8 cellular contexts compared by ENCODE assay signal in the genomic region with DNA sequence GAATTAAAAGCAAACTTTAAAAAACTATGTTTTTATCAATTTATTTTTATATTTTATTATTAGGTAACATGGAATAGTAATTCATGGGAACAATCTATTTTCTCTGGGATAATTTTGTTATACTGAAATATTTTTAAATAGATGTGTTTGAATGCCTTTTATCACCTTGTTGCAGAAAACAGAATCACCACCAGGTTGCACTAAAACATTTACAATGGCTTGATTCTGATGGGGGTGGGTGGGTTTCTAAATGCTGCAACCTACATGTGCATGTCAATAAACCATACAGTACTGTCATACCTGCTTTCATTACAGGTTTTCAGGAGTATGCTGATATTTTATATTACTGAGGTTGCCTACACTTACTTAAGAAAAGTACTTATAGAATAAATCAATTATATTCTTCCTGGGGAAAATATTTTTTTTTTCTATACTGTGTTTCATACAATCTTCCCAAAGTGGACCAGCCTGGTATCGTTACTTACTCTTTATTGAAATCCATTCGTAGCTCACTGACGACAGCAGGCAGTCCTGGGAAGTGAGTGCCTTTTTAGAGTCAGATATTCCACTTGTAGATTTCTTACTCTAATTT.
A peak's percentile ranks its signal among the peaks of the same experiment; 100 is the strongest.
DNase-seq lines count a peak whose midpoint lies in the region; ATAC-seq and TF ChIP-seq lines count a peak whose summit lies in the region.

No MANE protein-coding gene starts in this region.

- H3K4me3 ChIP-seq in AG04450 (ENCODE audit: low read depth, low read length), result no peak overlapping the region
- no peak overlapping the region for H3K4me3 ChIP-seq in choroid plexus epithelial cell (ENCODE audit: low read depth, low read length)
- no peak overlapping the region for H3K4me3 ChIP-seq in neutrophil (ENCODE audit: low read depth in 1 of 2, low read length in 1 of 2)

- H3K9me3 ChIP-seq in AG04450 (ENCODE audit: control insufficient read depth, insufficient read depth, low read length) (peaks cover 3% of the 10 kb centered on the region; the same call in 1 of the 2 replicates), neutrophil (no peaks in the 10 kb centered on the region)

- CTCF ChIA-PET in AG04450 (lab: Charles Lee), result interaction anchor here (0.7 to 1.8 kb wide), 8 partner anchors 12 to 778 kb away, joined by 3 to 10 read pairs (median 4); no protein-coding TSS in a partner anchor

- DNase-seq in AG04450 (ENCODE audit: low read depth, low spot score) (peak; percentile 27), NCI-H69 (lab: John Stamatoyannopoulos, UW) (peak; percentile 82), choroid plexus epithelial cell (ENCODE audit: low read depth) (peak; percentile 84), DMS79 treated with DMSO at 0.1 percent for 48 hours (lab: John Stamatoyannopoulos, UW) (no peak)

- H3K36me3 ChIP-seq in neutrophil, result no peaks in the 10 kb centered on the region

- H3K27ac ChIP-seq in AG04450 (ENCODE audit: low read depth, low read length) (no peak overlapping the region), neutrophil (no peak overlapping the region)

- H3K27me3 ChIP-seq in AG04450 (ENCODE audit: control insufficient read depth, insufficient read depth, low read length) (no peaks in the 10 kb centered on the region), neutrophil (no peaks in the 10 kb centered on the region)

- POLR2A ChIA-PET in AG04450 (lab: Yijun Ruan, JAX), result no interaction called here

- H3K4me1 ChIP-seq in neutrophil (ENCODE audit: control insufficient read depth in 1 of 2, insufficient read depth in 1 of 2, low read depth in 1 of 2, low read length in 1 of 2), result peaks cover 24 to 31% of the 10 kb centered on the region in 2 experiments

- TF ChIP-seq CTCF in AG04450 (IDR thresholded peaks at IDR 0.05; ENCODE audit: low read depth, low read length) (peak; percentile 63), GM12874 (IDR thresholded peaks at IDR 0.05; ENCODE audit: insufficient read depth, low read depth, low read length) (peak; percentile 21; the same call in 1 of the 2 replicates), choroid plexus epithelial cell (conservative IDR thresholded peaks at IDR 0.05; ENCODE audit: low read depth, low read length) (peak; percentile 75), neutrophil (IDR thresholded peaks at IDR 0.05) (peak; percentile 32)

- ATAC-seq in GM18907 (IDR thresholded peaks at IDR 0.05; ENCODE audit: unreplicated experiment) (no peak), HG03571 (IDR thresholded peaks at IDR 0.05; ENCODE audit: unreplicated experiment) (no peak)

Comparison
In these comparisons a context has a peak if more than half of its experiments do, and no peak if none do; other contexts are left out.
1. CTCF ChIP-seq: peak in every context shown above with its lines; median percentile 75 in choroid plexus epithelial cell; 63 in AG04450; 32 in neutrophil; 21 in GM12874.